Comparison of ENCODE assay signal across 27 cellular contexts in the genomic region with DNA sequence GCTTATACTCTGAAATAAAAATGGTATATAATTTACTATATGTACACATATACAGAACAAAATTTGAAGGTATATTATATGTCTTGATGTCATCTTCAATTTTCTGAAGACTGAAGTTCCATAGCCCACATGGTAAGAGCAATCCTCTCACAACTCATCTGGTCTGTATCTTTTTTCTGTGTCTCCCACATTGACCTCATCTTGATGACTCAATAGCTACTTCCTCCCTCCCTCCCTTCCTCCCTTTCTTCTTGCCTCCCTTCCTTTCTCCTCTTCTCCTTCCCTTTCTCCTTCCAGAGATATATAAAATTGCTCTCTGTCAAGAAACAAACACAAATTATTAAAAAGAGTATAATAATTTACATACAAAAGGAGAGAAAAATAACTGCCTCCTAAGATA.
"Had no signal": no experiment of that assay in that cellular context is flagged by ENCODE, and none has a peak within 500 bp of the region (broad histone marks: within the 10 kb centered on the region; RNA-seq: fewer than 3 reads in every experiment).

No MANE protein-coding gene starts in this region.

- H3K27me3 ChIP-seq: adrenal gland, ascending aorta, foreskin keratinocyte, heart right ventricle, stomach, thyroid gland, upper lobe of right lung had no signal

- H3K9me3 ChIP-seq: adrenal gland, mucosa of descending colon, thyroid gland, upper lobe of right lung had no signal

- H3K27ac ChIP-seq: adrenal gland, ascending aorta, foreskin keratinocyte, heart right ventricle, stomach, thyroid gland, upper lobe of right lung, VCaP had no signal

- FAIRE-seq: TTC549 had no signal

- H3K36me3 ChIP-seq: adrenal gland, ascending aorta, heart right ventricle, stomach, thyroid gland, upper lobe of right lung had no signal

- H3K4me1 ChIP-seq: adrenal gland, ascending aorta, foreskin keratinocyte, stomach, thyroid gland, upper lobe of right lung had no signal

- ATAC-seq: foreskin keratinocyte; heart right ventricle; left ventricle myocardium superior; mucosa of descending colon; natural killer cell treated with Interleukin-12 subunit alpha and Interleukin-12 subunit beta and Interleukin-15 and Interleukin-18, amount 100 ng/mL, for 72 hours; right cardiac atrium; stimulated activated naive B cell treated with anti-CD40 and anti-IgM and Interleukin-4, amounts not matched to agents 10 μg/mL and 1 μg/mL and 100 μg/mL, for 72 hours; upper lobe of right lung had no signal

- DNase-seq: activated CD4-positive, alpha-beta T cell treated with anti-CD3 and anti-CD28 coated beads for 4 hours; activated CD4-positive, alpha-beta T cell treated with anti-CD3 and anti-CD28 coated beads, Interleukin-2, amount 50 U/mL, for 4 hours; activated CD8-positive, alpha-beta memory T cell treated with anti-CD3 and anti-CD28 coated beads for 24 hours; activated CD8-positive, alpha-beta memory T cell treated with anti-CD3 and anti-CD28 coated beads, Interleukin-2, amount 50 U/mL, for 4 hours; activated effector memory CD4-positive, alpha-beta T cell treated with anti-CD3 and anti-CD28 coated beads, Interleukin-2, amount 50 U/mL, for 16 hours; activated naive CD4-positive, alpha-beta T cell treated with anti-CD3 and anti-CD28 coated beads for 36 hours; activated naive CD8-positive, alpha-beta T cell treated with anti-CD3 and anti-CD28 coated beads for 36 hours; activated T-cell treated with anti-CD3 and anti-CD28 coated beads, Interleukin-2, amount 50 U/mL, for 1 hour; adrenal gland; central memory CD4-positive, alpha-beta T cell; heart right ventricle; left cardiac atrium; left ventricle myocardium superior; mucosa of descending colon; posterior cingulate gyrus; right cardiac atrium; stimulated activated CD4-positive, alpha-beta T cell treated with anti-CD3 and anti-CD28 coated beads, Interleukin-15, amount 100 ng/mL, for 24 hours; stimulated activated CD4-positive, alpha-beta T cell treated with anti-CD3 and anti-CD28 coated beads, Interleukin-2, amount 100 ng/mL, for 24 hours; stimulated activated naive B cell treated with anti-CD40 and anti-IgM and Interleukin-4, amounts not matched to agents 10 μg/mL and 1 μg/mL and 100 μg/mL, for 72 hours; stomach; thyroid gland; upper lobe of right lung had no signal

- H3K4me3 ChIP-seq: adrenal gland, ascending aorta, heart right ventricle, mucosa of descending colon, stomach, thyroid gland, upper lobe of right lung had no signal
